In the genomic region with DNA sequence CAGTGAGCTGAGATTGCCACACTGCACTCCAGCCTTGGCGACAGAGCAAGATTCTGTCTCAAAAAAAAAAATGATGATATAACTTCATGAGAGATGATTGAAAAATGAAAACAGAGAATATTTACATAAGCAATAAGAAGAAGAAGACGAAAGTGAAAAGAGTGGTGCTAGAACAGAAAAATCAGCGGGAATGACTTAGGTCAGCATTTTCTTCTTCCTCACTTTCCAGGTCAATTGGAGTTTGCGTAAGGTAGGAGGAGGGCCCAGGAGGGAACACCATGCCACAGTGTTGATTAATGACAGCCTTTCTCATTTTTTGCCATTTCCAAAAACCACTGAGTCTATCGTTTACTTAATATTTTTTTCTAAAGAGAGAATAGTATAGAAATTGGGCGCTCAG, we compare ENCODE assay signal across 9 cellular contexts.
"Had no signal": no experiment of that assay in that cellular context is flagged by ENCODE, and none has a peak within 500 bp of the region (broad histone marks: within the 10 kb centered on the region; RNA-seq: fewer than 3 reads in every experiment).

No MANE protein-coding gene starts in this region.

- H3K4me1 ChIP-seq: HAP-1 had no signal

- H3K9ac ChIP-seq: GM23248, KMS-11 had no signal

- H2AFZ ChIP-seq: GM23248 had no signal

- H3K27ac Mint-ChIP-seq: HFFc6 had no signal

- H3K9me3 ChIP-seq: HAP-1 had no signal

- H3K27ac ChIP-seq: GM23248, KMS-11 had no signal

- H3K4me3 Mint-ChIP-seq: HFFc6 had no signal

- ATAC-seq: HCT116 had no signal

- H3K4me3 ChIP-seq: GM23248, HAP-1 had no signal

- DNase-seq: GM23248, GOT3, H7, HFFc6, KBM-7 had no signal

- FAIRE-seq: HTR-8/SVneo had no signal

- H3K4me2 ChIP-seq: KMS-11 had no signal

- H3K36me3 ChIP-seq: HAP-1 had no signal
